Comparison of ENCODE assay signal across 22 cellular contexts in the genomic region with DNA sequence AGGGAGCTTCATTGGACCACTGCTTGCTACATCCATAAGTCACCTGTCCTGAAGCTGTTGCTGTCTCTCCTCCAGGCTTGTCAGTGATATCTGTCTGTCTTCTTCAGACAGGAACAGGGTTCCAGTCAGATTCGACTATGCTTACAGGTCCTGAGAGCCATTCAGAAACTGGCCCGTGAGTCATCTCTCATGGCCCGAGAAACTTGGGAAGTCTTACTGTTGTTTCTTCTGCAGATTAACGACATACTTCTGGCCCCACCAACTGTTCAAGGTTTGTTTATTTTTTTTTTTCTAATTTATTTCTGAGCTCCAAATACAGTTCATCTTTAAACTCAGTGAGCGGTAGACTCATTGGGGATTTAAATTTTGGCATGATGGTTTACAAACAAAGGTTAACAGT. TPM values are rescaled to one million over a fixed set of nuclear protein-coding genes. Genes with fewer than 3 reads are reported as not detected.
A peak's percentile ranks its signal among the peaks of the same experiment; 100 is the strongest.
DNase-seq lines count a peak whose midpoint lies in the region; ATAC-seq lines count a peak whose summit lies in the region.
"Had no signal": no experiment of that assay in that cellular context is flagged by ENCODE, and none has a peak within 500 bp of the region (broad histone marks: within the 10 kb centered on the region; RNA-seq: fewer than 3 reads in every experiment).

No MANE protein-coding gene starts in this region.

- H3K27me3 ChIP-seq in right cardiac atrium (ENCODE audit: control insufficient read depth, insufficient read depth), result no peaks in the 10 kb centered on the region
- H3K27me3 ChIP-seq: Peyer's patch had no signal

- H3K4me1 ChIP-seq in right cardiac atrium (ENCODE audit: control insufficient read depth, insufficient read depth, low read length), result peaks cover 1% of the 10 kb centered on the region
- H3K4me1 ChIP-seq: Caco-2, HAP-1, Peyer's patch had no signal

- peak overlapping the region; percentile 41 to 71 for H3K27ac Mint-ChIP-seq in effector memory CD8-positive, alpha-beta T cell
- H3K27ac Mint-ChIP-seq: B cell; CD4-positive, CD25-positive, alpha-beta regulatory T cell; GM23338; T-cell had no signal

- peaks cover 2 to 14% of the 10 kb centered on the region in 2 donors for H3K4me1 Mint-ChIP-seq in effector memory CD8-positive, alpha-beta T cell (ENCODE audit: low read depth in 2 of 2)
- H3K4me1 Mint-ChIP-seq: B cell, GM23338 had no signal

- H3K36me3 Mint-ChIP-seq in effector memory CD8-positive, alpha-beta T cell (ENCODE audit: insufficient read depth), result peaks cover 66% of the 10 kb centered on the region

- no peaks in the 10 kb centered on the region for H3K9me3 Mint-ChIP-seq in effector memory CD8-positive, alpha-beta T cell
- H3K9me3 Mint-ChIP-seq: CD4-positive, CD25-positive, alpha-beta regulatory T cell; GM23338; T-cell had no signal

- H3K4me3 ChIP-seq in right cardiac atrium (ENCODE audit: low read length), result no peak overlapping the region
- H3K4me3 ChIP-seq: A549, GM23338, HAP-1, Peyer's patch had no signal

- H3K27ac ChIP-seq in right cardiac atrium (ENCODE audit: low read length), result no peak overlapping the region
- H3K27ac ChIP-seq: A549, KMS-11, Peyer's patch had no signal

- ATAC-seq in effector memory CD8-positive, alpha-beta T cell (replicated peaks), result no peak
- no peak for ATAC-seq in right cardiac atrium
- ATAC-seq: A549, GM23338, T-cell had no signal

- no peaks in the 10 kb centered on the region for H3K9me3 ChIP-seq in right cardiac atrium (ENCODE audit: control insufficient read depth, low read length)
- H3K9me3 ChIP-seq: A549, Caco-2, HAP-1, Peyer's patch had no signal

- H3K27me3 Mint-ChIP-seq in effector memory CD8-positive, alpha-beta T cell, result no peaks in the 10 kb centered on the region
- H3K27me3 Mint-ChIP-seq: B cell; CD4-positive, CD25-positive, alpha-beta regulatory T cell; T-cell had no signal

- DNase-seq in HCEC 1CT (peak; percentile 32), amniotic epithelial cell (ENCODE audit: low read depth) (peak; percentile 13), kidney tubule cell (ENCODE audit: low spot score) (no peak), MV-4-11 (lab: John Stamatoyannopoulos, UW) (no peak), COLO829 (ENCODE audit: low spot score) (no peak), right cardiac atrium (no peak)
- DNase-seq in effector memory CD8-positive, alpha-beta T cell, result no peak
- DNase-seq: Caco-2; CD4-positive, CD25-positive, alpha-beta regulatory T cell; DMS 273 treated with DMSO at 0.1 percent for 48 hours; DMS79 treated with DMSO at 0.1 percent for 48 hours; NCI-H1092; NCI-H1436; NCI-H187 treated with DMSO at 0.1 percent for 48 hours; NCI-H748 treated with DMSO at 0.1 percent for 48 hours; Peyer's patch; T-cell had no signal

- intact Hi-C loops in right cardiac atrium (cut with DNase I), result no loop called here

- no peak overlapping the region for H3K4me3 Mint-ChIP-seq in effector memory CD8-positive, alpha-beta T cell
- H3K4me3 Mint-ChIP-seq: B cell; CD4-positive, CD25-positive, alpha-beta regulatory T cell; GM23338; T-cell had no signal

- WGBS in right cardiac atrium, result 91% methylated on average over 5 of the region's 5 CpGs

RNA-seq across cellular contexts. Expression of gene RALGAPB, which starts 24.6 kb away (rescaled TPM):
- 10 to 100 TPM; 21.2 to 26.9 (median 23.5) TPM for total RNA-seq in right cardiac atrium
- 8.3 TPM for polyA plus RNA-seq in right cardiac atrium

Comparison
In these comparisons a context has a peak if more than half of its experiments do, and no peak if none do; other contexts are left out.
1. DNase-seq: peak in HCEC 1CT (single experiment) and amniotic epithelial cell (single experiment); none in effector memory CD8-positive, alpha-beta T cell (0 of 3), kidney tubule cell (single experiment), MV-4-11 (single experiment), COLO829 (single experiment) and right cardiac atrium (0 of 3).